ENCODE assay signal across 7 cellular contexts in genomic region chr18:24176727-24177416, GRCh38. TPM values are rescaled to one million over a fixed set of nuclear protein-coding genes. Genes with fewer than 3 reads are reported as not detected.
A peak's percentile ranks its signal among the peaks of the same experiment; 100 is the strongest.
DNase-seq lines count a peak whose midpoint lies in the region; ATAC-seq and TF ChIP-seq lines count a peak whose summit lies in the region.

No MANE protein-coding gene starts in this region.

- no peaks in the 10 kb centered on the region for H3K27me3 ChIP-seq in body of pancreas

- H3K4me1 ChIP-seq in body of pancreas: peaks cover 8% of the 10 kb centered on the region

- H3K36me3 ChIP-seq in SK-N-MC (ENCODE audit: insufficient read depth, low read length): peaks cover 8% of the 10 kb centered on the region; the same call in 1 of the 2 replicates
- no peaks in the 10 kb centered on the region for H3K36me3 ChIP-seq in body of pancreas (replicated peaks in 1 of 2; ENCODE audit: insufficient read depth in 1 of 2, low read depth in 2 of 2)

- H3K9me3 ChIP-seq in SK-N-MC (ENCODE audit: low read depth, low read length) (no peaks in the 10 kb centered on the region), body of pancreas (no peaks in the 10 kb centered on the region)

- 63 to 69% methylated on average over 7 of the region's 7 CpGs for WGBS in body of pancreas, 2 donors

- H3K4me3 ChIP-seq in SK-N-MC (no peak overlapping the region), body of pancreas (no peak overlapping the region)

- TF ChIP-seq CTCF in GM10266 (IDR thresholded peaks at IDR 0.05; ENCODE audit: control insufficient read depth, insufficient read depth, low read depth, missing control alignments) (peak; percentile 54), body of pancreas (IDR thresholded peaks at IDR 0.05) (peak; percentile 40 to 67 (median 59))

- H3K9ac ChIP-seq in SK-N-MC (ENCODE audit: insufficient read length): no peak overlapping the region

- H3K27ac ChIP-seq in SK-N-MC (no peak overlapping the region), body of pancreas (no peak overlapping the region)

- TF ChIP-seq POLR2A in body of pancreas (IDR thresholded peaks at IDR 0.05): no peak

- DNase-seq in GM10266 (ENCODE audit: extremely low spot score) (peak; percentile 64), HT1080 (ENCODE audit: low read depth) (peak; percentile 56), SK-N-MC (ENCODE audit: low read depth, low spot score) (peak; percentile 12), body of pancreas (peak; percentile 53 to 70 (median 64)), kidney glomerular epithelial cell (lab: John Stamatoyannopoulos, UW) (peak; percentile 29)
- peak; percentile 20 to 62 (median 38) for DNase-seq in stimulated activated CD4-positive, alpha-beta T cell treated with anti-CD3 and anti-CD28 coated beads, TNF-alpha, amount 100 ng/mL, for 48 hours (ENCODE audit: low read depth in 3 of 3)

- intact Hi-C loops in body of pancreas (cut with DNase I): no loop called here

- ATAC-seq in GM21447 (IDR thresholded peaks at IDR 0.05; ENCODE audit: unreplicated experiment): peak; percentile 77
- no peak for ATAC-seq in body of pancreas

RNA-seq across cellular contexts. Expression of gene CABYR, which starts 38.0 kb away (rescaled TPM):
- 1.0 TPM in 1 of 2 replicates, not detected in the other for total RNA-seq in HT1080 (2014; rRNA removed; shearing (Covaris generic))
- not detected in 2 replicates for polyA plus RNA-seq in HT1080 (2015; cell fraction: cytosol; rRNA removed)
- 0.09 and 0.43 TPM in 2 replicates for polyA plus RNA-seq in HT1080 (2015; cell fraction: nucleus; rRNA removed)
- total RNA-seq in body of pancreas: under 1 TPM in 1 of 2 donors, not detected in 1; 0.52 TPM

Comparison
In these comparisons a context has a peak if more than half of its experiments do, and no peak if none do; other contexts are left out.
1. DNase-seq: peak in every context shown above with its lines; median percentile 64 in GM10266; 64 in body of pancreas; 56 in HT1080; 38 in stimulated activated CD4-positive, alpha-beta T cell treated with anti-CD3 and anti-CD28 coated beads, TNF-alpha, amount 100 ng/mL, for 48 hours; 29 in kidney glomerular epithelial cell; 12 in SK-N-MC.